11 cellular contexts compared by ENCODE assay signal in the genomic region with DNA sequence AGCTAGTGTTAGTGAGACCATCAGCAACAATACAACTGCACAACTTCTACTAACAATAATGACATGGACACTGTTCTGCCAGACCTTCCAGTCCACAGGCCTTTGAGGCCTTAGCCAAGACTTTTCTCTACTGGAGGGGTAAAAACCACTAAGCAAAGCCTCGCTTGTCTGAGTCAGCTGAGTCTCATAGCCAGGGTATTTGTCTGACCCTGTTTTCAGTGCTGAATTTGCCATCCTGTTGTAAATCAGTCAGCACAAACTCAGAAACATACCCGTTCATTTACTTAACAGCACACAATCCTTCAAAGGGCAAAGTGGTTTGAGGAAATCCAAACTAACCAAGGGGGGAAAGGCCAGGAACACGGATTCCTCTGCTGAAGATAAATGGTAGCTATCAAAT.
A peak's percentile ranks its signal among the peaks of the same experiment; 100 is the strongest.
DNase-seq lines count a peak whose midpoint lies in the region; ATAC-seq and TF ChIP-seq lines count a peak whose summit lies in the region.
"Had no signal": no experiment of that assay in that cellular context is flagged by ENCODE, and none has a peak within 500 bp of the region (broad histone marks: within the 10 kb centered on the region; RNA-seq: fewer than 3 reads in every experiment).

No MANE protein-coding gene starts in this region.

- in situ Hi-C loops in astrocyte of the cerebellum (cut with HindIII; ENCODE audit: low sequenced_read_pairs): no loop called here

- peak overlapping the region; percentile 61 for H3K27ac ChIP-seq in hepatocyte
- peak overlapping the region; percentile 91 for H3K27ac ChIP-seq in smooth muscle cell (ENCODE audit: low read depth)
- H3K27ac ChIP-seq: colonic mucosa, ovary had no signal

- no peak for TF ChIP-seq CTCF in astrocyte of the cerebellum (IDR thresholded peaks at IDR 0.05; ENCODE audit: low read depth, low read length, missing control alignments)
- TF ChIP-seq CTCF in hepatocyte (IDR thresholded peaks at IDR 0.05; ENCODE audit: poor library complexity): no peak
- TF ChIP-seq CTCF in smooth muscle cell (IDR thresholded peaks at IDR 0.05; ENCODE audit: borderline replicate concordance, insufficient read depth, poor library complexity, severe bottlenecking): no peak

- H3K9me2 ChIP-seq in hepatocyte (replicated peaks; ENCODE audit: insufficient read depth): no peaks in the 10 kb centered on the region

- no peak for ATAC-seq in HG02973 (IDR thresholded peaks at IDR 0.05; ENCODE audit: unreplicated experiment)

- H3F3A ChIP-seq in smooth muscle cell (ENCODE audit: low read depth): peaks cover 48% of the 10 kb centered on the region

- H4K20me1 ChIP-seq in hepatocyte (ENCODE audit: insufficient read depth, poor library complexity, severe bottlenecking): no peaks in the 10 kb centered on the region
- H4K20me1 ChIP-seq in smooth muscle cell (ENCODE audit: low read depth): no peaks in the 10 kb centered on the region

- H3K4me2 ChIP-seq in hepatocyte: no peak overlapping the region
- H3K4me2 ChIP-seq in smooth muscle cell: peak overlapping the region; percentile 58

- DNase-seq in HEK293T (ENCODE audit: extremely low spot score): no peak
- DNase-seq in astrocyte of the cerebellum (ENCODE audit: low read depth): peak; percentile 88
- DNase-seq in hepatocyte (ENCODE audit: low spot score): peak; percentile 54
- no peak for DNase-seq in smooth muscle cell (lab: John Stamatoyannopoulos, UW; ENCODE audit: unreplicated experiment)
- DNase-seq in NCI-H2107 (lab: John Stamatoyannopoulos, UW): no peak
- DNase-seq in activated gamma-delta T cell (lab: John Stamatoyannopoulos, UW): no peak
- DNase-seq: activated T-cell treated with anti-CD3 and anti-CD28 coated beads, Interleukin-2, amount 50 U/mL, for 24 hours; colonic mucosa; NCI-H1092; ovary had no signal

- peak overlapping the region; percentile 58 for H3K9ac ChIP-seq in smooth muscle cell (ENCODE audit: low read depth)

- H3K4me3 ChIP-seq in astrocyte of the cerebellum (ENCODE audit: low read depth, low read length): no peak overlapping the region
- no peak overlapping the region for H3K4me3 ChIP-seq in hepatocyte
- no peak overlapping the region for H3K4me3 ChIP-seq in smooth muscle cell
- H3K4me3 ChIP-seq: colonic mucosa, ovary had no signal

- CTCF ChIA-PET in HEK293T (lab: Yijun Ruan, JAX): no interaction called here

- 12% methylated on average over 3 of the region's 3 CpGs for WGBS in hepatocyte (ENCODE audit: low lambda C conversion rate, missing lambda C conversion rate)
- WGBS in smooth muscle cell (ENCODE audit: low lambda C conversion rate): under 1% methylated on average over 3 of the region's 3 CpGs

- POLR2A ChIA-PET in HEK293T (lab: Yijun Ruan, JAX): no interaction called here

- peaks cover 12% of the 10 kb centered on the region for H3K4me1 ChIP-seq in hepatocyte (ENCODE audit: insufficient read depth)
- H3K4me1 ChIP-seq in smooth muscle cell (ENCODE audit: low read depth): peaks cover 22% of the 10 kb centered on the region
- H3K4me1 ChIP-seq: colonic mucosa had no signal

- no peaks in the 10 kb centered on the region for H3K79me2 ChIP-seq in hepatocyte
- H3K79me2 ChIP-seq in smooth muscle cell (ENCODE audit: low read depth): peaks cover 32% of the 10 kb centered on the region

- no peaks in the 10 kb centered on the region for H3K9me3 ChIP-seq in hepatocyte (ENCODE audit: low read depth)
- H3K9me3 ChIP-seq in smooth muscle cell (replicated peaks; ENCODE audit: low read depth): no peaks in the 10 kb centered on the region
- H3K9me3 ChIP-seq: colonic mucosa, ovary had no signal

- H3K27me3 ChIP-seq in hepatocyte (no peaks in the 10 kb centered on the region), smooth muscle cell (ENCODE audit: low read depth) (no peaks in the 10 kb centered on the region)
- H3K27me3 ChIP-seq: colonic mucosa, ovary had no signal

- H2AFZ ChIP-seq in hepatocyte (no peak overlapping the region), smooth muscle cell (ENCODE audit: low read depth) (no peak overlapping the region)

- H3K36me3 ChIP-seq in hepatocyte (replicated peaks; ENCODE audit: insufficient read depth, low read depth) (no peaks in the 10 kb centered on the region), smooth muscle cell (ENCODE audit: low read depth) (no peaks in the 10 kb centered on the region)
- H3K36me3 ChIP-seq: colonic mucosa, ovary had no signal

TF ChIP-seq in HEK293T, 16 proteins besides CTCF, POLR2A, EP300 and RAD21:
- TF ChIP-seq, protein P1, sequence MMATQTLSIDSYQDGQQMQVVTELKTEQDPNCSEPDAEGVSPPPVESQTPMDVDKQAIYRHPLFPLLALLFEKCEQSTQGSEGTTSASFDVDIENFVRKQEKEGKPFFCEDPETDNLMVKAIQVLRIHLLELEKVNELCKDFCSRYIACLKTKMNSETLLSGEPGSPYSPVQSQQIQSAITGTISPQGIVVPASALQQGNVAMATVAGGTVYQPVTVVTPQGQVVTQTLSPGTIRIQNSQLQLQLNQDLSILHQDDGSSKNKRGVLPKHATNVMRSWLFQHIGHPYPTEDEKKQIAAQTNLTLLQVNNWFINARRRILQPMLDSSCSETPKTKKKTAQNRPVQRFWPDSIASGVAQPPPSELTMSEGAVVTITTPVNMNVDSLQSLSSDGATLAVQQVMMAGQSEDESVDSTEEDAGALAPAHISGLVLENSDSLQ (IDR thresholded peaks at IDR 0.05): peak; percentile 31; the same call in 1 of the 2 replicates
- TF ChIP-seq CTBP1 (IDR thresholded peaks at IDR 0.05; ENCODE audit: borderline replicate concordance): no peak

Comparison
In these comparisons a context has a peak if more than half of its experiments do, and no peak if none do; other contexts are left out.
1. DNase-seq: peak in astrocyte of the cerebellum (single experiment) and hepatocyte (single experiment); none in HEK293T (single experiment), smooth muscle cell (single experiment), NCI-H2107 (single experiment) and activated gamma-delta T cell (single experiment).